In the genomic region with DNA sequence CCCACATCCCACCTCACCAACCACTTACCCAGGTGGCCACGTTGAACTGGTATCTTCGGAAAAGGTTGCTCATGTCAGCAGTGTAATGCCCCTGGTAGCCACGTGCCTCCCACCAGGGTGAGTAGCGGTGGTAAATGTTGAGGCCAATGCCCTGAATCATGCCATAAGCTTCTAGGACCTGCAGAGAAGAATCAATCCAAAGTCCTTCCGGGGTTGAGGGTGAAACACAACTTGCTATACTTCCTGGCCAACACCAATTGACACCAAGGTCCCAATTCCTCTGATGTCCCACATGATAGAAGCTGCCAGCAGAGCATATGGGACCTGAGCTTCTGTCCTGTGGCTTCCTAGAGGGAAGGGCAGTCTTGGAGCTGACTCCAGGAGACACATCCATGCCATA, we compare ENCODE assay signal across 26 cellular contexts.
"Had no signal": no experiment of that assay in that cellular context is flagged by ENCODE, and none has a peak within 500 bp of the region (broad histone marks: within the 10 kb centered on the region; RNA-seq: fewer than 3 reads in every experiment).

No MANE protein-coding gene starts in this region.

- H3K27ac ChIP-seq: left ventricle myocardium inferior, ovary, right atrium auricular region, skin epidermis, stomach, testis, thyroid gland, transverse colon, upper lobe of right lung had no signal

- H3K36me3 ChIP-seq: left ventricle myocardium inferior, ovary, right atrium auricular region, stomach, thyroid gland, transverse colon, upper lobe of right lung had no signal

- H3K4me1 Mint-ChIP-seq: memory B cell; naive thymus-derived CD4-positive, alpha-beta T cell; stimulated activated naive B cell treated with anti-CD40 and anti-IgM and Interleukin-4, amounts not matched to agents 10 μg/mL and 1 μg/mL and 100 μg/mL, for 72 hours had no signal

- H3K4me3 Mint-ChIP-seq: memory B cell; naive thymus-derived CD4-positive, alpha-beta T cell; natural killer cell treated with Interleukin-12 subunit alpha and Interleukin-12 subunit beta and Interleukin-15 and Interleukin-18, amount 100 ng/mL, for 72 hours; stimulated activated naive B cell treated with anti-CD40 and anti-IgM and Interleukin-4, amounts not matched to agents 10 μg/mL and 1 μg/mL and 100 μg/mL, for 72 hours had no signal

- H3K27me3 Mint-ChIP-seq: progenitor cell of endocrine pancreas had no signal

- H3K9me3 ChIP-seq: left ventricle myocardium inferior, mucosa of descending colon, ovary, right atrium auricular region, stomach, testis, thyroid gland, transverse colon, upper lobe of right lung had no signal

- H3K9me3 Mint-ChIP-seq: memory B cell; naive thymus-derived CD4-positive, alpha-beta T cell; natural killer cell treated with Interleukin-12 subunit alpha and Interleukin-12 subunit beta and Interleukin-15 and Interleukin-18, amount 100 ng/mL, for 72 hours; stimulated activated naive B cell treated with anti-CD40 and anti-IgM and Interleukin-4, amounts not matched to agents 10 μg/mL and 1 μg/mL and 100 μg/mL, for 72 hours had no signal

- DNase-seq: hypothalamus; islet precursor cell; left ventricle myocardium inferior; midbrain; naive thymus-derived CD4-positive, alpha-beta T cell; ovary; stimulated activated CD4-positive, alpha-beta T cell treated with anti-CD3 and anti-CD28 coated beads, Interleukin-12 subunit alpha, Interleukin-12 subunit beta, amount 100 ng/mL, for 4 hours; stimulated activated CD4-positive, alpha-beta T cell treated with anti-CD3 and anti-CD28 coated beads, Interleukin-15, amount 100 ng/mL, for 24 hours; stimulated activated CD4-positive, alpha-beta T cell treated with anti-CD3 and anti-CD28 coated beads, Interleukin-2, amount 100 ng/mL, for 24 hours; stimulated activated CD4-positive, alpha-beta T cell treated with anti-CD3 and anti-CD28 coated beads, Interleukin-4, amount 100 ng/mL, for 1 hour; stimulated activated naive B cell treated with anti-CD40 and anti-IgM and Interleukin-4, amounts not matched to agents 10 μg/mL and 1 μg/mL and 100 μg/mL, for 72 hours; stimulated activated naive CD8-positive, alpha-beta T cell treated with anti-CD3 and anti-CD28 coated beads, Interleukin-15, Interleukin-2, amounts not matched to agents 100 U/mL and 50 U/mL, for 24 hours; stomach; testis; thyroid gland; transverse colon; upper lobe of right lung had no signal

- ATAC-seq: mucosa of descending colon; naive thymus-derived CD4-positive, alpha-beta T cell; natural killer cell treated with Interleukin-12 subunit alpha and Interleukin-12 subunit beta and Interleukin-15 and Interleukin-18, amount 100 ng/mL, for 72 hours; sciatic nerve; stimulated activated naive B cell treated with anti-CD40 and anti-IgM and Interleukin-4, amounts not matched to agents 10 μg/mL and 1 μg/mL and 100 μg/mL, for 72 hours; stimulated activated naive CD8-positive, alpha-beta T cell treated with anti-CD3 and anti-CD28 coated beads, Interleukin-15, Interleukin-2, amounts not matched to agents 100 U/mL and 50 U/mL, for 24 hours; upper lobe of right lung had no signal

- H3K27me3 ChIP-seq: ovary, right atrium auricular region, stomach, testis, thyroid gland, transverse colon, upper lobe of right lung had no signal

- FAIRE-seq: urothelium cell line had no signal

- H3K27ac Mint-ChIP-seq: memory B cell; naive thymus-derived CD4-positive, alpha-beta T cell; natural killer cell treated with Interleukin-12 subunit alpha and Interleukin-12 subunit beta and Interleukin-15 and Interleukin-18, amount 100 ng/mL, for 72 hours; progenitor cell of endocrine pancreas had no signal

- H3K4me1 ChIP-seq: left ventricle myocardium inferior, right atrium auricular region, thyroid gland, transverse colon, upper lobe of right lung had no signal

- H3K4me3 ChIP-seq: left ventricle myocardium inferior, lung, mucosa of descending colon, ovary, right atrium auricular region, skin epidermis, stomach, testis, thyroid gland, transverse colon, upper lobe of right lung had no signal

- H3K36me3 Mint-ChIP-seq: memory B cell; naive thymus-derived CD4-positive, alpha-beta T cell; natural killer cell treated with Interleukin-12 subunit alpha and Interleukin-12 subunit beta and Interleukin-15 and Interleukin-18, amount 100 ng/mL, for 72 hours; stimulated activated naive B cell treated with anti-CD40 and anti-IgM and Interleukin-4, amounts not matched to agents 10 μg/mL and 1 μg/mL and 100 μg/mL, for 72 hours had no signal
